1 cellular context compared by ENCODE assay signal in genomic region chr2:222548997-222549396, GRCh38.
TF ChIP-seq lines count a peak whose summit lies in the region.

No MANE protein-coding gene starts in this region.

TF ChIP-seq in GM23338, 12 proteins besides CTCF, POLR2A, EP300 and RAD21 (continued from another document):
- TF ChIP-seq, protein P1, sequence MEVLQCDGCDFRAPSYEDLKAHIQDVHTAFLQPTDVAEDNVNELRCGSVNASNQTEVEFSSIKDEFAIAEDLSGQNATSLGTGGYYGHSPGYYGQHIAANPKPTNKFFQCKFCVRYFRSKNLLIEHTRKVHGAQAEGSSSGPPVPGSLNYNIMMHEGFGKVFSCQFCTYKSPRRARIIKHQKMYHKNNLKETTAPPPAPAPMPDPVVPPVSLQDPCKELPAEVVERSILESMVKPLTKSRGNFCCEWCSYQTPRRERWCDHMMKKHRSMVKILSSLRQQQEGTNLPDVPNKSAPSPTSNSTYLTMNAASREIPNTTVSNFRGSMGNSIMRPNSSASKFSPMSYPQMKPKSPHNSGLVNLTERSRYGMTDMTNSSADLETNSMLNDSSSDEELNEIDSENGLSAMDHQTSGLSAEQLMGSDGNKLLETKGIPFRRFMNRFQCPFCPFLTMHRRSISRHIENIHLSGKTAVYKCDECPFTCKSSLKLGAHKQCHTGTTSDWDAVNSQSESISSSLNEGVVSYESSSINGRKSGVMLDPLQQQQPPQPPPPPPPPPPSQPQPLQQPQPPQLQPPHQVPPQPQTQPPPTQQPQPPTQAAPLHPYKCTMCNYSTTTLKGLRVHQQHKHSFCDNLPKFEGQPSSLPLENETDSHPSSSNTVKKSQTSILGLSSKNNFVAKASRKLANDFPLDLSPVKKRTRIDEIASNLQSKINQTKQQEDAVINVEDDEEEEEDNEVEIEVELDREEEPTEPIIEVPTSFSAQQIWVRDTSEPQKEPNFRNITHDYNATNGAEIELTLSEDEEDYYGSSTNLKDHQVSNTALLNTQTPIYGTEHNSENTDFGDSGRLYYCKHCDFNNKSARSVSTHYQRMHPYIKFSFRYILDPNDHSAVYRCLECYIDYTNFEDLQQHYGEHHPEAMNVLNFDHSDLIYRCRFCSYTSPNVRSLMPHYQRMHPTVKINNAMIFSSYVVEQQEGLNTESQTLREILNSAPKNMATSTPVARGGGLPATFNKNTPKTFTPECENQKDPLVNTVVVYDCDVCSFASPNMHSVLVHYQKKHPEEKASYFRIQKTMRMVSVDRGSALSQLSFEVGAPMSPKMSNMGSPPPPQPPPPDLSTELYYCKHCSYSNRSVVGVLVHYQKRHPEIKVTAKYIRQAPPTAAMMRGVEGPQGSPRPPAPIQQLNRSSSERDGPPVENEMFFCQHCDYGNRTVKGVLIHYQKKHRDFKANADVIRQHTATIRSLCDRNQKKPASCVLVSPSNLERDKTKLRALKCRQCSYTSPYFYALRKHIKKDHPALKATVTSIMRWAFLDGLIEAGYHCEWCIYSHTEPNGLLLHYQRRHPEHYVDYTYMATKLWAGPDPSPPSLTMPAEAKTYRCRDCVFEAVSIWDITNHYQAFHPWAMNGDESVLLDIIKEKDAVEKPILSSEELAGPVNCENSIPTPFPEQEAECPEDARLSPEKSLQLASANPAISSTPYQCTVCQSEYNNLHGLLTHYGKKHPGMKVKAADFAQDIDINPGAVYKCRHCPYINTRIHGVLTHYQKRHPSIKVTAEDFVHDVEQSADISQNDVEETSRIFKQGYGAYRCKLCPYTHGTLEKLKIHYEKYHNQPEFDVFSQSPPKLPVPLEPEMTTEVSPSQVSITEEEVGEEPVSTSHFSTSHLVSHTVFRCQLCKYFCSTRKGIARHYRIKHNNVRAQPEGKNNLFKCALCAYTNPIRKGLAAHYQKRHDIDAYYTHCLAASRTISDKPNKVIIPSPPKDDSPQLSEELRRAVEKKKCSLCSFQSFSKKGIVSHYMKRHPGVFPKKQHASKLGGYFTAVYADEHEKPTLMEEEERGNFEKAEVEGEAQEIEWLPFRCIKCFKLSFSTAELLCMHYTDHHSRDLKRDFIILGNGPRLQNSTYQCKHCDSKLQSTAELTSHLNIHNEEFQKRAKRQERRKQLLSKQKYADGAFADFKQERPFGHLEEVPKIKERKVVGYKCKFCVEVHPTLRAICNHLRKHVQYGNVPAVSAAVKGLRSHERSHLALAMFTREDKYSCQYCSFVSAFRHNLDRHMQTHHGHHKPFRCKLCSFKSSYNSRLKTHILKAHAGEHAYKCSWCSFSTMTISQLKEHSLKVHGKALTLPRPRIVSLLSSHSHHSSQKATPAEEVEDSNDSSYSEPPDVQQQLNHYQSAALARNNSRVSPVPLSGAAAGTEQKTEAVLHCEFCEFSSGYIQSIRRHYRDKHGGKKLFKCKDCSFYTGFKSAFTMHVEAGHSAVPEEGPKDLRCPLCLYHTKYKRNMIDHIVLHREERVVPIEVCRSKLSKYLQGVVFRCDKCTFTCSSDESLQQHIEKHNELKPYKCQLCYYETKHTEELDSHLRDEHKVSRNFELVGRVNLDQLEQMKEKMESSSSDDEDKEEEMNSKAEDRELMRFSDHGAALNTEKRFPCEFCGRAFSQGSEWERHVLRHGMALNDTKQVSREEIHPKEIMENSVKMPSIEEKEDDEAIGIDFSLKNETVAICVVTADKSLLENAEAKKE (CRISPR knock-in tag; IDR thresholded peaks at IDR 0.05) = peak; percentile 82; the same call in 1 of the 2 replicates
- TF ChIP-seq, protein P2, sequence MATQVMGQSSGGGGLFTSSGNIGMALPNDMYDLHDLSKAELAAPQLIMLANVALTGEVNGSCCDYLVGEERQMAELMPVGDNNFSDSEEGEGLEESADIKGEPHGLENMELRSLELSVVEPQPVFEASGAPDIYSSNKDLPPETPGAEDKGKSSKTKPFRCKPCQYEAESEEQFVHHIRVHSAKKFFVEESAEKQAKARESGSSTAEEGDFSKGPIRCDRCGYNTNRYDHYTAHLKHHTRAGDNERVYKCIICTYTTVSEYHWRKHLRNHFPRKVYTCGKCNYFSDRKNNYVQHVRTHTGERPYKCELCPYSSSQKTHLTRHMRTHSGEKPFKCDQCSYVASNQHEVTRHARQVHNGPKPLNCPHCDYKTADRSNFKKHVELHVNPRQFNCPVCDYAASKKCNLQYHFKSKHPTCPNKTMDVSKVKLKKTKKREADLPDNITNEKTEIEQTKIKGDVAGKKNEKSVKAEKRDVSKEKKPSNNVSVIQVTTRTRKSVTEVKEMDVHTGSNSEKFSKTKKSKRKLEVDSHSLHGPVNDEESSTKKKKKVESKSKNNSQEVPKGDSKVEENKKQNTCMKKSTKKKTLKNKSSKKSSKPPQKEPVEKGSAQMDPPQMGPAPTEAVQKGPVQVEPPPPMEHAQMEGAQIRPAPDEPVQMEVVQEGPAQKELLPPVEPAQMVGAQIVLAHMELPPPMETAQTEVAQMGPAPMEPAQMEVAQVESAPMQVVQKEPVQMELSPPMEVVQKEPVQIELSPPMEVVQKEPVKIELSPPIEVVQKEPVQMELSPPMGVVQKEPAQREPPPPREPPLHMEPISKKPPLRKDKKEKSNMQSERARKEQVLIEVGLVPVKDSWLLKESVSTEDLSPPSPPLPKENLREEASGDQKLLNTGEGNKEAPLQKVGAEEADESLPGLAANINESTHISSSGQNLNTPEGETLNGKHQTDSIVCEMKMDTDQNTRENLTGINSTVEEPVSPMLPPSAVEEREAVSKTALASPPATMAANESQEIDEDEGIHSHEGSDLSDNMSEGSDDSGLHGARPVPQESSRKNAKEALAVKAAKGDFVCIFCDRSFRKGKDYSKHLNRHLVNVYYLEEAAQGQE (IDR thresholded peaks at IDR 0.05; ENCODE audit: unreplicated experiment) = no peak
TF ChIP-seq in GM23338: peak in this region for 1.
